1 cellular context compared by ENCODE assay signal in genomic region chr6:131063764-131064272, GRCh38.
A peak's percentile ranks its signal among the peaks of the same experiment; 100 is the strongest.
TF ChIP-seq lines count a peak whose summit lies in the region.

No MANE protein-coding gene starts in this region.

TF ChIP-seq in HepG2, 621 proteins besides CTCF, POLR2A, EP300 and RAD21 (continued from another document and continues in another):
- TF ChIP-seq HIC2 (CRISPR knock-in tag; IDR thresholded peaks at IDR 0.05; ENCODE audit: low read depth): 0 out of 2 replicates have a peak, but pooled peaks have one; percentile 49
- no peak for TF ChIP-seq ZNF704 (CRISPR knock-in tag; IDR thresholded peaks at IDR 0.05; ENCODE audit: borderline replicate concordance)
- 0 out of 2 replicates have a peak, but pooled peaks have one; percentile 12 for TF ChIP-seq JUN (CRISPR knock-in tag; IDR thresholded peaks at IDR 0.05)
- 0 out of 2 replicates have a peak, but pooled peaks have one; percentile 0 for TF ChIP-seq ZHX1 (CRISPR knock-in tag; IDR thresholded peaks at IDR 0.05; ENCODE audit: low read depth)
- TF ChIP-seq NFIC (IDR thresholded peaks at IDR 0.05; ENCODE audit: low read length): peak; percentile 2; the same call in 1 of the 2 replicates
- peak in 1 of 2 experiments; percentile 6; a peak in 1 of 4 replicates for TF ChIP-seq KLF16 (CRISPR knock-in tag; IDR thresholded peaks at IDR 0.05)
- 0 out of 2 replicates have a peak, but pooled peaks have one; percentile 20 for TF ChIP-seq GTF3A (CRISPR knock-in tag; conservative IDR thresholded peaks at IDR 0.05)
- peak; percentile 51; the same call in 1 of the 2 replicates for TF ChIP-seq ELF1 (CRISPR knock-in tag; IDR thresholded peaks at IDR 0.05)
- TF ChIP-seq TIGD3 (CRISPR knock-in tag; IDR thresholded peaks at IDR 0.05; ENCODE audit: borderline replicate concordance): 0 out of 2 replicates have a peak, but pooled peaks have one; percentile 20
- TF ChIP-seq MYC (CRISPR knock-in tag; IDR thresholded peaks at IDR 0.05; ENCODE audit: borderline replicate concordance): 0 out of 2 replicates have a peak, but pooled peaks have one; percentile 11
- peak; percentile 66; the same call in 1 of the 2 replicates for TF ChIP-seq ZNF75D (CRISPR knock-in tag; IDR thresholded peaks at IDR 0.05; ENCODE audit: borderline replicate concordance)
- TF ChIP-seq ZNF580 (CRISPR knock-in tag; IDR thresholded peaks at IDR 0.05; ENCODE audit: borderline replicate concordance, low read depth): 0 out of 2 replicates have a peak, but pooled peaks have one; percentile 32
- TF ChIP-seq HMGXB3 (CRISPR knock-in tag; IDR thresholded peaks at IDR 0.05; ENCODE audit: borderline replicate concordance): no peak
- TF ChIP-seq RCOR2 (CRISPR knock-in tag; IDR thresholded peaks at IDR 0.05): peak; percentile 50; the same call in 1 of the 2 replicates
- 0 out of 2 replicates have a peak, but pooled peaks have one; percentile 40 for TF ChIP-seq ZMYM3 (CRISPR knock-in tag; IDR thresholded peaks at IDR 0.05)
- peak; percentile 32; the same call in 1 of the 2 replicates for TF ChIP-seq PAXIP1 (CRISPR knock-in tag; conservative IDR thresholded peaks at IDR 0.05)
- no peak for TF ChIP-seq TMF1 (CRISPR knock-in tag; IDR thresholded peaks at IDR 0.05; ENCODE audit: low read depth)
- peak; percentile 98 for TF ChIP-seq ZXDC (CRISPR knock-in tag; IDR thresholded peaks at IDR 0.05)
- TF ChIP-seq RBAK (CRISPR knock-in tag; IDR thresholded peaks at IDR 0.05): no peak
- TF ChIP-seq NFKBIZ (CRISPR knock-in tag; IDR thresholded peaks at IDR 0.05): peak; percentile 53; the same call in 1 of the 2 replicates
- TF ChIP-seq FOXK1 (CRISPR knock-in tag; IDR thresholded peaks at IDR 0.05; ENCODE audit: borderline replicate concordance, low read depth): peak; percentile 42; the same call in 1 of the 2 replicates
- no peak for TF ChIP-seq ZNF644 (CRISPR knock-in tag; IDR thresholded peaks at IDR 0.05; ENCODE audit: low read depth)
- TF ChIP-seq MAX (IDR thresholded peaks at IDR 0.05): peak; percentile 60
- peak; percentile 10 for TF ChIP-seq IRF2 (CRISPR knock-in tag; IDR thresholded peaks at IDR 0.05)
- TF ChIP-seq ZNF746 (CRISPR knock-in tag; IDR thresholded peaks at IDR 0.05): 0 out of 2 replicates have a peak, but pooled peaks have one; percentile 7
- 0 out of 2 replicates have a peak, but pooled peaks have one; percentile 7 for TF ChIP-seq RARA (CRISPR knock-in tag; IDR thresholded peaks at IDR 0.05)
- TF ChIP-seq FLYWCH1 (CRISPR knock-in tag; IDR thresholded peaks at IDR 0.05): 0 out of 2 replicates have a peak, but pooled peaks have one; percentile 4
- peak; percentile 65; the same call in 1 of the 2 replicates for TF ChIP-seq ZKSCAN8 (CRISPR knock-in tag; IDR thresholded peaks at IDR 0.05; ENCODE audit: borderline replicate concordance)
- TF ChIP-seq KMT2B (CRISPR knock-in tag; IDR thresholded peaks at IDR 0.05): peak; percentile 17; the same call in 1 of the 2 replicates
- TF ChIP-seq ZNF280D (CRISPR knock-in tag; IDR thresholded peaks at IDR 0.05): 0 out of 2 replicates have a peak, but pooled peaks have one; percentile 0
